Comparison of ENCODE assay signal across 1 cellular context in the genomic region with DNA sequence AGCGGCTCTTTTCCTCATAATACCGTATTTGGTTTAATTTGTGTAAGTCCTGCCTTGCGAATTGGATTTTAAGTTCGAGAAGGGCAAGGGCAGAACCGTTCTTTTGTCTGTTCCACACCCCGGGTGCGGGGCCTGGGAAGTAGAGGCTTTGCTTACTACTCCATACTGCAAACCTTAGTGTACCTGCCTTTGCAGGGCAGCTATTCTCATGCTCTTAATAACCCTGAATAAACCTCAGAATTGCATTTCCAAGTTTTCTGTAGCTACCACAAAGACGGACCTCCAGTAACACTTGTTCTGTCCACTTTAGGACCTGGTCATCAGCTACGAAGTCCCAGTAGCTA.
TF ChIP-seq lines count a peak whose summit lies in the region.

No MANE protein-coding gene starts in this region.

TF ChIP-seq in GM23338, 12 proteins besides CTCF, POLR2A, EP300 and RAD21 (continued from another document):
- no peak for TF ChIP-seq ZNF462 (CRISPR knock-in tag; IDR thresholded peaks at IDR 0.05)
- no peak for TF ChIP-seq POLR2AphosphoS5 (IDR thresholded peaks at IDR 0.05; ENCODE audit: low read depth)
- TF ChIP-seq, protein P1, sequence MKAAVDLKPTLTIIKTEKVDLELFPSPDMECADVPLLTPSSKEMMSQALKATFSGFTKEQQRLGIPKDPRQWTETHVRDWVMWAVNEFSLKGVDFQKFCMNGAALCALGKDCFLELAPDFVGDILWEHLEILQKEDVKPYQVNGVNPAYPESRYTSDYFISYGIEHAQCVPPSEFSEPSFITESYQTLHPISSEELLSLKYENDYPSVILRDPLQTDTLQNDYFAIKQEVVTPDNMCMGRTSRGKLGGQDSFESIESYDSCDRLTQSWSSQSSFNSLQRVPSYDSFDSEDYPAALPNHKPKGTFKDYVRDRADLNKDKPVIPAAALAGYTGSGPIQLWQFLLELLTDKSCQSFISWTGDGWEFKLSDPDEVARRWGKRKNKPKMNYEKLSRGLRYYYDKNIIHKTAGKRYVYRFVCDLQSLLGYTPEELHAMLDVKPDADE (IDR thresholded peaks at IDR 0.05), result no peak
- no peak for TF ChIP-seq ZNF114 (CRISPR knock-in tag; IDR thresholded peaks at IDR 0.05)
- TF ChIP-seq CREB1 (CRISPR knock-in tag; IDR thresholded peaks at IDR 0.05; ENCODE audit: low read depth), result no peak
- TF ChIP-seq ZNF331 (CRISPR knock-in tag; IDR thresholded peaks at IDR 0.05; ENCODE audit: low read depth), result no peak
